Comparison of ENCODE assay signal across 22 cellular contexts in the genomic region with DNA sequence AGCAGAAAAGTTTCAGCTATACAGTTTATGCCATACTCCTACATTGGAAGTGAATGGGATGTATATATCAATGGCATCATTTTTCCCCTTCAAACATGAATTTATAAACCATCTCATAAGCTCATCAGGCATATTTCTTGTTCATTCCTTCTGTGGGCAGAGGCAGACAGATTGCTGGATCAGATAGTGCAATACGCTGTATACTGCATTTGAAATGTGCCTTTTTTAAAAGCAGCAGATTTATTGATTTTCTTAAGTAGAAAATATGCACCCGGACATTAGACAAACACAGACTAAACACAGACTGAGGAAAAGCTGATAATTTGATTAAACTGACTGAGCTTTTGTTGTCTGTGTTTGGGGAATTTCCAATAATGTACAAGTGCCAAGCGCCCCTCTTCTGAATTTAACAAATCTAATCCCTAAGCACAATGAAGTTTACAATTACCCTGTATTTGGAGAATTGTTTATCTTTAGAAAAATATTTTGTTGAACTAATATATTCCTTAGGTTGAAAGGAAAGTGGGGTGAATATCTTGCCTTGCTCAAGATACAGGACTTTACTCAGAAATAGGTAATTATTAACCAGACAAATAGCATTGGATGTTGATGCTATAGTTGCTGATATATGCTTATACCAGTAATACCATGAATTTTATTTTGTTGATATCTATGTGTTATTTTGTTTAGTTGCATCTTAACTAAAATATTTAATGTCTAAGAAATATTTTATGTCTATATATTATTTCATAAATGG.
DNase-seq lines count a peak whose midpoint lies in the region; ATAC-seq, FAIRE-seq and TF ChIP-seq lines count a peak whose summit lies in the region.
"Had no signal": no experiment of that assay in that cellular context is flagged by ENCODE, and none has a peak within 500 bp of the region (broad histone marks: within the 10 kb centered on the region; RNA-seq: fewer than 3 reads in every experiment).

No MANE protein-coding gene starts in this region.

- H3K27ac Mint-ChIP-seq in stimulated activated naive B cell treated with anti-CD40 and anti-IgM and Interleukin-4, amounts not matched to agents 10 μg/mL and 1 μg/mL and 100 μg/mL, for 72 hours = peak overlapping the region; percentile 79

- no peaks in the 10 kb centered on the region for H3K9me2 ChIP-seq in SK-N-SH

- no peak overlapping the region for H2AFZ ChIP-seq in SK-N-SH (ENCODE audit: low read depth)

- peak overlapping the region in 1 of 2 experiments; percentile 36; a peak in 1 of 4 replicates for H3K27ac ChIP-seq in SK-N-SH (ENCODE audit: low read depth in 2 of 2, low read length in 1 of 2)
- H3K27ac ChIP-seq: A549; BLaER1 treated with 17β-estradiol and CSF1 and Interleukin-3, amounts not matched to agents 10 nM and 100 nM had no signal

- POLR2A ChIA-PET in SK-N-SH (lab: Yijun Ruan, JAX) = no interaction called here

- no peaks in the 10 kb centered on the region for H3F3A ChIP-seq in SK-N-SH (replicated peaks; ENCODE audit: insufficient read depth)

- CTCF ChIA-PET in SK-N-SH (lab: Yijun Ruan, JAX) = interaction anchor here (1.9 kb wide), 1 partner anchor 720 kb away, joined by 6 read pairs; no protein-coding TSS in a partner anchor

- peaks cover 42 to 84% of the 10 kb centered on the region in 2 donors for H3K4me1 Mint-ChIP-seq in stimulated activated naive B cell treated with anti-CD40 and anti-IgM and Interleukin-4, amounts not matched to agents 10 μg/mL and 1 μg/mL and 100 μg/mL, for 72 hours

- H4K20me1 ChIP-seq in SK-N-SH (ENCODE audit: insufficient read depth) = no peaks in the 10 kb centered on the region
- H4K20me1 ChIP-seq: BLaER1 treated with 17β-estradiol and CSF1 and Interleukin-3, amounts not matched to agents 10 nM and 100 nM had no signal

- peaks cover 9 to 12% of the 10 kb centered on the region in 2 donors for H3K9me3 Mint-ChIP-seq in stimulated activated naive B cell treated with anti-CD40 and anti-IgM and Interleukin-4, amounts not matched to agents 10 μg/mL and 1 μg/mL and 100 μg/mL, for 72 hours

- no peak for ATAC-seq in SK-N-SH treated with all-trans-retinoic acid at 6 μM for 48 hours
- ATAC-seq in stimulated activated naive B cell treated with anti-CD40 and anti-IgM and Interleukin-4, amounts not matched to agents 10 μg/mL and 1 μg/mL and 100 μg/mL, for 72 hours (replicated peaks) = no peak
- no peak for ATAC-seq in GM21367 (IDR thresholded peaks at IDR 0.05; ENCODE audit: unreplicated experiment)
- ATAC-seq: A549, HCT116, K562, Right ventricle myocardium inferior had no signal

- peaks cover 12 to 24% of the 10 kb centered on the region in 2 donors for H3K36me3 Mint-ChIP-seq in stimulated activated naive B cell treated with anti-CD40 and anti-IgM and Interleukin-4, amounts not matched to agents 10 μg/mL and 1 μg/mL and 100 μg/mL, for 72 hours

- 41% methylated on average over 3 of the region's 3 CpGs for WGBS in SK-N-SH (ENCODE audit: low lambda C conversion rate)

- H3K9ac ChIP-seq in SK-N-SH = no peak overlapping the region
- H3K9ac ChIP-seq: BLaER1 treated with 17β-estradiol and CSF1 and Interleukin-3, amounts not matched to agents 10 nM and 100 nM had no signal

- H3K36me3 ChIP-seq in SK-N-SH (replicated peaks in 1 of 2; ENCODE audit: control insufficient read depth in 1 of 2, insufficient read depth in 2 of 2, low read length in 1 of 2) (no peaks in the 10 kb centered on the region), BE2C (no peaks in the 10 kb centered on the region)
- H3K36me3 ChIP-seq: BLaER1 treated with 17β-estradiol and CSF1 and Interleukin-3, amounts not matched to agents 10 nM and 100 nM had no signal

- TF ChIP-seq CTCF in SK-N-SH (IDR thresholded peaks at IDR 0.05) = no peak
- no peak for TF ChIP-seq CTCF in BE2C (IDR thresholded peaks at IDR 0.05; ENCODE audit: low read depth, low read length)

- H3K4me3 Mint-ChIP-seq in stimulated activated naive B cell treated with anti-CD40 and anti-IgM and Interleukin-4, amounts not matched to agents 10 μg/mL and 1 μg/mL and 100 μg/mL, for 72 hours = no peak overlapping the region

- TF ChIP-seq EP300 in SK-N-SH (IDR thresholded peaks at IDR 0.05; ENCODE audit: borderline replicate concordance in 1 of 2, low read depth in 1 of 2, low read length in 1 of 2) = no peak

- H3K4me3 ChIP-seq in SK-N-SH (ENCODE audit: low read depth in 2 of 2, low read length in 1 of 2) (no peak overlapping the region), BE2C (ENCODE audit: low read depth, low read length) (no peak overlapping the region)
- H3K4me3 ChIP-seq: A549; BLaER1 treated with 17β-estradiol and CSF1 and Interleukin-3, amounts not matched to agents 10 nM and 100 nM; K562 had no signal

- FAIRE-seq in frontal cortex (lab: Jason Lieb, UNC) = peak; percentile 76
- FAIRE-seq: A549, K562, RCC 7860 had no signal

- H3K4me1 ChIP-seq in SK-N-SH (ENCODE audit: control insufficient read depth in 1 of 2, insufficient read depth in 2 of 2, low read depth in 1 of 2, low read length in 1 of 2) (peaks cover 0 to 2% of the 10 kb centered on the region in 2 experiments; a peak in 1 of 4 replicates), BE2C (no peaks in the 10 kb centered on the region)
- H3K4me1 ChIP-seq: A549 had no signal

- H3K9me3 ChIP-seq in SK-N-SH = no peaks in the 10 kb centered on the region
- H3K9me3 ChIP-seq in BE2C = no peaks in the 10 kb centered on the region
- H3K9me3 ChIP-seq: A549 had no signal

- no peaks in the 10 kb centered on the region for H3K79me2 ChIP-seq in SK-N-SH (ENCODE audit: insufficient read depth)

- H3K4me2 ChIP-seq in SK-N-SH = no peak overlapping the region
- H3K4me2 ChIP-seq: A549; BLaER1 treated with 17β-estradiol and CSF1 and Interleukin-3, amounts not matched to agents 10 nM and 100 nM had no signal

- H3K27me3 ChIP-seq in SK-N-SH (ENCODE audit: insufficient read depth) (no peaks in the 10 kb centered on the region), BE2C (no peaks in the 10 kb centered on the region)
- H3K27me3 ChIP-seq: BLaER1 treated with 17β-estradiol and CSF1 and Interleukin-3, amounts not matched to agents 10 nM and 100 nM had no signal

- no peaks in the 10 kb centered on the region for H3K27me3 Mint-ChIP-seq in stimulated activated naive B cell treated with anti-CD40 and anti-IgM and Interleukin-4, amounts not matched to agents 10 μg/mL and 1 μg/mL and 100 μg/mL, for 72 hours

- no peak for TF ChIP-seq RAD21 in SK-N-SH (IDR thresholded peaks at IDR 0.05; ENCODE audit: low read length)

- DNase-seq in SK-N-SH = no peak
- DNase-seq in HT-29 (ENCODE audit: low spot score) = peak; percentile 12
- DNase-seq in frontal cortex (ENCODE audit: low spot score in 2 of 2) = no peak
- no peak for DNase-seq in stimulated activated naive B cell treated with anti-CD40 and anti-IgM and Interleukin-4, amounts not matched to agents 10 μg/mL and 1 μg/mL and 100 μg/mL, for 72 hours
- no peak for DNase-seq in NCI-H2227 (lab: John Stamatoyannopoulos, UW; ENCODE audit: unreplicated experiment)
- DNase-seq in BE2C = no peak
- DNase-seq: GDM1; NCI-H1092 treated with DMSO at 0.1 percent for 48 hours; NCI-H1694; NCI-H2081 treated with DMSO at 0.1 percent for 48 hours; NCI-H226; NCI-H526; NK-92 treated with Interleukin-12 subunit alpha and Interleukin-12 subunit beta, amount 100 ng/mL, for 24 hours; T-helper 9 cell had no signal

TF ChIP-seq in SK-N-SH, 30 proteins besides CTCF, POLR2A, EP300 and RAD21:
- TF ChIP-seq GATA2 (CRISPR knock-in tag; IDR thresholded peaks at IDR 0.05) (peak; percentile 32; the same call in 1 of the 2 replicates), SIN3A (IDR thresholded peaks at IDR 0.05; ENCODE audit: borderline replicate concordance, low read depth, low read length) (no peak)
TF ChIP-seq in SK-N-SH: peak in this region for 1.

TF ChIP-seq in SK-N-SH treated with all-trans-retinoic acid at 6 μM for 48 hours, 23 proteins besides CTCF, POLR2A, EP300 and RAD21:
- no peak for TF ChIP-seq CSDC2 (CRISPR knock-in tag; IDR thresholded peaks at IDR 0.05)
TF ChIP-seq in SK-N-SH treated with all-trans-retinoic acid at 6 μM for 48 hours: peak in this region for 0.
